In the genomic region with DNA sequence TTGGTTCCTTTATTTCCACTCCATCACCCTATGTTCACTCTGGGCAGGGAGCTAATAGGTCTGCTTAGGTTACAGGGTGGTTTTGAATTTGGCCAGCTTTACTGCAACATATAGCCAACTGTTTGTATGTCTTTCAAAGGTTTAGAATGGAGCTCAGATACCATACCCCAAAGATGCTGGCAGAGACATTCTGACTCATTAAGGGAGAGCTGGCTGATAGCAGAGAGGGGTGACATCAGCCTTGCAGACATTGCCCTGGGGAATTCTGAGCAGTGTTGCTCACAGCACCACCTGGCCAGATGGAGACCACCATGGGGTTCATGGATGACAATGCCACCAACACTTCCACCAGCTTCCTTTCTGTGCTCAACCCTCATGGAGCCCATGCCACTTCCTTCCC, we compare ENCODE assay signal across 18 cellular contexts. TPM values are rescaled to one million over a fixed set of nuclear protein-coding genes. Genes with fewer than 3 reads are reported as not detected.
DNase-seq lines count a peak whose midpoint lies in the region; ATAC-seq, FAIRE-seq and TF ChIP-seq lines count a peak whose summit lies in the region.
"Had no signal": no experiment of that assay in that cellular context is flagged by ENCODE, and none has a peak within 500 bp of the region (broad histone marks: within the 10 kb centered on the region; RNA-seq: fewer than 3 reads in every experiment).

No MANE protein-coding gene starts in this region.

- no peaks in the 10 kb centered on the region for H3K36me3 ChIP-seq in K562 (ENCODE audit: control insufficient read depth, insufficient read depth, low read length)
- H3K36me3 ChIP-seq: left lung, stomach, WERI-Rb-1 had no signal

- no peaks in the 10 kb centered on the region for H3K9me3 ChIP-seq in K562 (replicated peaks; ENCODE audit: control insufficient read depth, insufficient read depth, low read depth, low read length)
- H3K9me3 ChIP-seq: left lung had no signal

- H3K36me3 Mint-ChIP-seq in activated naive CD4-positive, alpha-beta T cell treated with anti-CD3 and anti-CD28 coated beads for 36 hours (ENCODE audit: low read depth) = no peaks in the 10 kb centered on the region
- H3K36me3 Mint-ChIP-seq: T-cell had no signal

- H3K79me2 ChIP-seq in K562 (ENCODE audit: control insufficient read depth, insufficient read depth, low read length) = no peaks in the 10 kb centered on the region

- H3K27ac ChIP-seq in K562 (ENCODE audit: extremely low read depth, low read depth, low read length) = no peak overlapping the region
- H3K27ac ChIP-seq: left lung, stomach, WERI-Rb-1 had no signal

- ATAC-seq in HG03565 (IDR thresholded peaks at IDR 0.05; ENCODE audit: unreplicated experiment) (peak; percentile 43), K562 (no peak)
- peak; percentile 83 for ATAC-seq in stimulated activated naive CD8-positive, alpha-beta T cell treated with anti-CD3 and anti-CD28 coated beads, Interleukin-15, amount 100 ng/mL, for 72 hours
- ATAC-seq: effector memory CD8-positive, alpha-beta T cell; left lung; T-cell had no signal

- H3K4me3 Mint-ChIP-seq in activated naive CD4-positive, alpha-beta T cell treated with anti-CD3 and anti-CD28 coated beads for 36 hours = no peak overlapping the region
- H3K4me3 Mint-ChIP-seq in stimulated activated naive CD8-positive, alpha-beta T cell treated with anti-CD3 and anti-CD28 coated beads, Interleukin-15, amount 100 ng/mL, for 72 hours = no peak overlapping the region
- H3K4me3 Mint-ChIP-seq: activated naive CD8-positive, alpha-beta T cell treated with anti-CD3 and anti-CD28 coated beads, Interleukin-2, amount 10 ng/mL, durations not matched to agents 7 days and 5 days; effector memory CD8-positive, alpha-beta T cell; T-cell had no signal

- DNase-seq in activated naive CD4-positive, alpha-beta T cell treated with anti-CD3 and anti-CD28 coated beads for 36 hours = peak; percentile 41
- no peak for DNase-seq in activated naive CD4-positive, alpha-beta T cell (lab: John Stamatoyannopoulos, UW)
- DNase-seq in K562 (ENCODE audit: extremely low read depth in 1 of 4, low spot score in 3 of 4) (no peak), nucleus accumbens (lab: John Stamatoyannopoulos, UW) (no peak), GM19239 (ENCODE audit: insufficient read length, low spot score) (no peak), Ammon's horn (ENCODE audit: low spot score) (no peak)
- DNase-seq in stimulated activated naive CD8-positive, alpha-beta T cell treated with anti-CD3 and anti-CD28 coated beads, Interleukin-15, amount 100 ng/mL, for 72 hours = peak in 1 of 2 donors; percentile 46
- DNase-seq: activated naive CD8-positive, alpha-beta T cell treated with anti-CD3 and anti-CD28 coated beads, Interleukin-2, amount 10 ng/mL, durations not matched to agents 7 days and 5 days; effector memory CD8-positive, alpha-beta T cell; foreskin fibroblast; left lung; NCI-H187 treated with DMSO at 0.1 percent for 48 hours; RPMI8226; stomach; T-cell had no signal

- no peak for TF ChIP-seq EP300 in K562 (IDR thresholded peaks at IDR 0.05; ENCODE audit: low read length)

- H3K27me3 Mint-ChIP-seq in activated naive CD4-positive, alpha-beta T cell treated with anti-CD3 and anti-CD28 coated beads for 36 hours (ENCODE audit: low read depth) = peaks cover 66% of the 10 kb centered on the region
- H3K27me3 Mint-ChIP-seq in stimulated activated naive CD8-positive, alpha-beta T cell treated with anti-CD3 and anti-CD28 coated beads, Interleukin-15, amount 100 ng/mL, for 72 hours = peaks cover 91% of the 10 kb centered on the region

- no peaks in the 10 kb centered on the region for H4K20me1 ChIP-seq in K562 (replicated peaks; ENCODE audit: control insufficient read depth, insufficient read depth, low read length)

- POLR2A ChIA-PET in K562 (lab: Yijun Ruan, JAX) = interaction anchor here (0.6 to 1.4 kb wide), 5 partner anchors 10 to 145 kb away, joined by 3 to 5 read pairs (median 4); no protein-coding TSS in a partner anchor

- intact Hi-C loops in activated naive CD4-positive, alpha-beta T cell treated with anti-CD3 and anti-CD28 coated beads for 36 hours (cut with micrococcal nuclease) = loop anchor here (1.0 to 5.0 kb wide), 2 partner anchors 157 to 283 kb away; no protein-coding TSS in a partner anchor
- intact Hi-C loops in K562 (cut with micrococcal nuclease) = no loop called here

- H3K4me1 Mint-ChIP-seq in activated naive CD4-positive, alpha-beta T cell treated with anti-CD3 and anti-CD28 coated beads for 36 hours (ENCODE audit: low read depth) = peaks cover 10% of the 10 kb centered on the region
- peaks cover 42% of the 10 kb centered on the region for H3K4me1 Mint-ChIP-seq in stimulated activated naive CD8-positive, alpha-beta T cell treated with anti-CD3 and anti-CD28 coated beads, Interleukin-15, amount 100 ng/mL, for 72 hours

- no peak overlapping the region for H3K27ac Mint-ChIP-seq in activated naive CD4-positive, alpha-beta T cell treated with anti-CD3 and anti-CD28 coated beads for 36 hours
- no peak overlapping the region for H3K27ac Mint-ChIP-seq in stimulated activated naive CD8-positive, alpha-beta T cell treated with anti-CD3 and anti-CD28 coated beads, Interleukin-15, amount 100 ng/mL, for 72 hours
- H3K27ac Mint-ChIP-seq: activated naive CD8-positive, alpha-beta T cell treated with anti-CD3 and anti-CD28 coated beads, Interleukin-2, amount 10 ng/mL, durations not matched to agents 7 days and 5 days; effector memory CD8-positive, alpha-beta T cell; T-cell had no signal

- H3K4me1 ChIP-seq in K562 (replicated peaks in 1 of 2; ENCODE audit: control insufficient read depth in 2 of 2, insufficient read depth in 2 of 2, low read length in 2 of 2) = peaks cover 4 to 12% of the 10 kb centered on the region in 2 experiments; a peak in 4 of 5 replicates

- H3K4me2 ChIP-seq in K562 (ENCODE audit: insufficient read depth, low read length) = no peak overlapping the region

- FAIRE-seq in K562 (lab: Jason Lieb, UNC) = no peak
- no peak for FAIRE-seq in GM19239 (lab: Jason Lieb, UNC)
- FAIRE-seq: D721Med had no signal

- in situ Hi-C loops in K562 (cut with MboI) = loop anchor here (25.0 kb wide), 1 partner anchor 158 kb away; no protein-coding TSS in a partner anchor

- no peak for TF ChIP-seq RAD21 in K562 (CRISPR knock-in tag; conservative IDR thresholded peaks at IDR 0.05 in 1 of 2, IDR thresholded peaks at IDR 0.05 in 1 of 2)

- no peaks in the 10 kb centered on the region for H3K9me1 ChIP-seq in K562 (ENCODE audit: control insufficient read depth, insufficient read depth, low read length)

- H2AFZ ChIP-seq in K562 (ENCODE audit: low read depth, low read length) = no peak overlapping the region

- no TSS peak for BruUV-seq in K562 (replicated peaks; lab: Mats Ljungman, UMichigan)

- no peak overlapping the region for H3K9ac ChIP-seq in K562 (ENCODE audit: insufficient read depth in 1 of 2, low read depth in 2 of 2, low read length in 2 of 2)

- peaks cover 2 to 12% of the 10 kb centered on the region in 2 experiments; a peak in 1 of 5 replicates for H3K27me3 ChIP-seq in K562 (ENCODE audit: control insufficient read depth in 2 of 2, insufficient read depth in 2 of 2, low read length in 2 of 2)

- no peak for TF ChIP-seq CTCF in K562 (IDR thresholded peaks at IDR 0.05 in 2 of 3, conservative IDR thresholded peaks at IDR 0.05 in 1 of 3; ENCODE audit: insufficient read depth in 2 of 3, low read depth in 1 of 3, low read length in 3 of 3)

- CTCF ChIA-PET in activated naive CD4-positive, alpha-beta T cell treated with anti-CD3 and anti-CD28 coated beads for 36 hours (lab: Charles Lee) = interaction anchor here (1.4 kb wide), 1 partner anchor 50 kb away, joined by 7 read pairs; no protein-coding TSS in a partner anchor
- CTCF ChIA-PET in K562 (lab: Yijun Ruan, JAX; ENCODE audit: low intra/inter-chr PET ratio) = interaction anchor here (1.1 to 1.6 kb wide), 2 partner anchors 158 to 159 kb away, joined by 4 to 11 read pairs; no protein-coding TSS in a partner anchor

- no peak overlapping the region for H3K4me3 ChIP-seq in K562
- H3K4me3 ChIP-seq: left lung, stomach had no signal

- H3K9me3 Mint-ChIP-seq in activated naive CD4-positive, alpha-beta T cell treated with anti-CD3 and anti-CD28 coated beads for 36 hours = peaks cover 2% of the 10 kb centered on the region
- peaks cover 4 to 9% of the 10 kb centered on the region in 2 donors for H3K9me3 Mint-ChIP-seq in stimulated activated naive CD8-positive, alpha-beta T cell treated with anti-CD3 and anti-CD28 coated beads, Interleukin-15, amount 100 ng/mL, for 72 hours
- H3K9me3 Mint-ChIP-seq: effector memory CD8-positive, alpha-beta T cell had no signal

- no peak for TF ChIP-seq POLR2A in K562 (conservative IDR thresholded peaks at IDR 0.05)

TF ChIP-seq in K562, 482 proteins besides CTCF, POLR2A, EP300 and RAD21 (continues in another document):
- TF ChIP-seq, protein P1, sequence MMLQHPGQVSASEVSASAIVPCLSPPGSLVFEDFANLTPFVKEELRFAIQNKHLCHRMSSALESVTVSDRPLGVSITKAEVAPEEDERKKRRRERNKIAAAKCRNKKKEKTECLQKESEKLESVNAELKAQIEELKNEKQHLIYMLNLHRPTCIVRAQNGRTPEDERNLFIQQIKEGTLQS (IDR thresholded peaks at IDR 0.05) = peak; percentile 89
- TF ChIP-seq, protein P1 (CRISPR knock-in tag; conservative IDR thresholded peaks at IDR 0.05) = no peak
- TF ChIP-seq FOSL1 (tag; conservative IDR thresholded peaks at IDR 0.05) = peak; percentile 79

RNA-seq across cellular contexts. Expression of a gene that starts 2.1 kb away (rescaled TPM):
- total RNA-seq in activated naive CD4-positive, alpha-beta T cell treated with anti-CD3 and anti-CD28 coated beads for 36 hours = not detected
- 0.09 and 0.21 TPM in 2 replicates for total RNA-seq in K562 (2011; cell fraction: chromatin; rRNA removed; ENCODE audit: low replicate concordance)
- 0.17 and 0.26 TPM in 2 replicates for total RNA-seq in K562 (2011; cell fraction: nucleolus; rRNA removed)
- 0.15 and 0.23 TPM in 2 replicates for total RNA-seq in K562 (2011; cell fraction: nucleoplasm; rRNA removed)
- 0.05 and 0.08 TPM in 2 replicates for total RNA-seq in K562 (2014; rRNA removed)
- 0.10 and 0.15 TPM in 2 replicates for total RNA-seq in K562 (2014; rRNA removed; fragmentation: Illumina TruSeq; extraction: Trizol)
- 0.08 and 0.11 TPM in 2 replicates for total RNA-seq in K562 (2015; rRNA removed; fragmentation: Illumina TruSeq; extraction: Trizol)
- total RNA-seq in K562 (2021) = 0.18 and 0.22 TPM in 2 replicates
- polyA plus RNA-seq in K562 (2011; rRNA removed) = 0.07 TPM in 1 of 2 replicates, not detected in the other
- polyA plus RNA-seq in K562 (2011; cell fraction: cytosol; rRNA removed) = not detected in 2 replicates
- 0.06 TPM in 1 of 2 replicates, not detected in the other for polyA plus RNA-seq in K562 (2011; cell fraction: nucleus; rRNA removed)
- 0.15 and 0.27 TPM in 2 replicates for polyA plus RNA-seq in K562 (2012)
- 0.06 and 0.16 TPM in 2 replicates for polyA plus RNA-seq in K562 (2014; fragmentation: Illumina TruSeq; extraction: Trizol)
- polyA plus RNA-seq in K562 (2014; fragmentation: Nextera tagmentation; extraction: Ambion mirVana) = under 1 TPM in 1 of 2 experiments, not detected in 1; 0.03 TPM
- polyA plus RNA-seq in K562 (2014; rRNA removed) = 0.01 TPM in 1 of 2 replicates, not detected in the other
- 0.14 TPM in 1 of 2 replicates, not detected in the other for polyA minus RNA-seq in K562 (2011; rRNA and poly(A)+ RNA removed)
- not detected in 2 replicates for polyA minus RNA-seq in K562 (2011; cell fraction: cytosol; rRNA and poly(A)+ RNA removed)
- not detected in 2 replicates for polyA minus RNA-seq in K562 (2011; cell fraction: nucleus; rRNA and poly(A)+ RNA removed)
- total RNA-seq: activated naive CD8-positive, alpha-beta T cell treated with anti-CD3 and anti-CD28 coated beads, Interleukin-2, amount 10 ng/mL, durations not matched to agents 7 days and 5 days; left lung; stomach; T-cell had no signal
- polyA plus RNA-seq: stomach had no signal
